In genomic region chr1:145799806-145800205, GRCh38 we compare ENCODE assay signal across 29 cellular contexts. TPM values are rescaled to one million over a fixed set of nuclear protein-coding genes. Genes with fewer than 3 reads are reported as not detected.
"Had no signal": no experiment of that assay in that cellular context is flagged by ENCODE, and none has a peak within 500 bp of the region (broad histone marks: within the 10 kb centered on the region; RNA-seq: fewer than 3 reads in every experiment).

No MANE protein-coding gene starts in this region.

- ATAC-seq: activated CD4-positive, alpha-beta T cell treated with anti-CD3 and anti-CD28 coated beads for 36 hours; activated CD8-positive, alpha-beta memory T cell treated with anti-CD3 and anti-CD28 coated beads, Interleukin-2, amount 10 ng/mL, durations not matched to agents 7 days and 5 days; activated CD8-positive, alpha-beta T cell treated with anti-CD3 and anti-CD28 coated beads, Interleukin-2, amount 10 ng/mL, durations not matched to agents 7 days and 5 days; activated naive CD8-positive, alpha-beta T cell treated with anti-CD3 and anti-CD28 coated beads, Interleukin-2, amount 50 U/mL, for 24 hours had no signal

- H3K36me3 ChIP-seq: ascending aorta, cardiac muscle cell had no signal

- H3K27me3 ChIP-seq: ascending aorta, cardiac muscle cell had no signal

- DNase-seq: activated B cell treated with CpG ODN at 0.5 μM for 24 hours; activated CD4-positive, alpha-beta memory T cell treated with anti-CD3 and anti-CD28 coated beads, Interleukin-2, amount 10 ng/mL, durations not matched to agents 7 days and 5 days; activated CD4-positive, alpha-beta T cell treated with anti-CD3 and anti-CD28 coated beads for 36 hours; activated CD4-positive, alpha-beta T cell treated with anti-CD3 and anti-CD28 coated beads for 48 hours; activated CD4-positive, alpha-beta T cell treated with anti-CD3 and anti-CD28 coated beads, Interleukin-2, amount 10 ng/mL, durations not matched to agents 7 days and 5 days; activated CD4-positive, alpha-beta T cell treated with anti-CD3 and anti-CD28 coated beads, Interleukin-2, amount 50 U/mL, for 48 hours; activated CD4-positive, CD25-positive, alpha-beta regulatory T cell treated with anti-CD3 and anti-CD28 coated beads, Interleukin-2, amount 50 U/mL, for 72 hours; activated CD8-positive, alpha-beta memory T cell treated with anti-CD3 and anti-CD28 coated beads for 24 hours; activated CD8-positive, alpha-beta memory T cell treated with anti-CD3 and anti-CD28 coated beads, Interleukin-2, amount 10 ng/mL, durations not matched to agents 7 days and 5 days; activated CD8-positive, alpha-beta memory T cell treated with anti-CD3 and anti-CD28 coated beads, Interleukin-2, amount 50 U/mL, for 48 hours; activated CD8-positive, alpha-beta T cell treated with anti-CD3 and anti-CD28 coated beads, Interleukin-2, amount 10 ng/mL, durations not matched to agents 7 days and 5 days; activated effector memory CD4-positive, alpha-beta T cell treated with Interleukin-2 at 50 U/mL for 16 hours; activated gamma-delta T cell; activated naive CD4-positive, alpha-beta T cell treated with anti-CD3 and anti-CD28 coated beads, Interleukin-2, amount 10 ng/mL, durations not matched to agents 7 days and 5 days; activated naive CD4-positive, alpha-beta T cell treated with Interleukin-2 at 50 U/mL for 16 hours; activated naive CD8-positive, alpha-beta T cell treated with anti-CD3 and anti-CD28 coated beads, Interleukin-2, amount 10 ng/mL, durations not matched to agents 7 days and 5 days; activated naive CD8-positive, alpha-beta T cell treated with anti-CD3 and anti-CD28 coated beads, Interleukin-2, amount 50 U/mL, for 24 hours; activated T-cell treated with anti-CD3 and anti-CD28 coated beads, Interleukin-2, amount 50 U/mL, for 24 hours; activated T-cell treated with anti-CD3 and anti-CD28 coated beads, Interleukin-2, amount 50 U/mL, for 48 hours; amygdala; anterior cingulate cortex; caudate nucleus; cerebellar nuclear complex; T-helper 1 cell; T-helper 2 cell; T-helper 9 cell had no signal

- H3K4me3 ChIP-seq: ascending aorta, cardiac muscle cell had no signal

- H3K27ac ChIP-seq: ascending aorta, cardiac muscle cell, VCaP had no signal

RNA-seq across cellular contexts. Expression of gene NUDT17, which starts 45.6 kb away (rescaled TPM):
- total RNA-seq: ascending aorta had no signal
